Comparison of ENCODE assay signal across 10 cellular contexts in genomic region chr15:96585634-96586386, GRCh38.
DNase-seq lines count a peak whose midpoint lies in the region; TF ChIP-seq lines count a peak whose summit lies in the region.
"Had no signal": no experiment of that assay in that cellular context is flagged by ENCODE, and none has a peak within 500 bp of the region (broad histone marks: within the 10 kb centered on the region; RNA-seq: fewer than 3 reads in every experiment).

No MANE protein-coding gene starts in this region.

- POLR2A ChIA-PET in A673 (lab: Charles Lee; ENCODE audit: low non-redundant PET) = no interaction called here
- POLR2A ChIA-PET in HEK293 (lab: Yijun Ruan, JAX) = interaction anchor here (1.4 kb wide), 1 partner anchor 249 kb away, joined by 7 read pairs; no protein-coding TSS in a partner anchor

- no peaks in the 10 kb centered on the region for H3K9me3 ChIP-seq in A673 (ENCODE audit: low read depth, low read length, poor library complexity, severe bottlenecking)
- H3K9me3 ChIP-seq in HEK293 (ENCODE audit: control insufficient read depth, insufficient read depth, low read depth, low read length) = no peaks in the 10 kb centered on the region
- H3K9me3 ChIP-seq: thoracic aorta had no signal

- DNase-seq in A673 (ENCODE audit: low spot score) = peak; percentile 70
- peak; percentile 6 for DNase-seq in RPMI7951 (ENCODE audit: low read depth)
- peak; percentile 12 for DNase-seq in fibroblast of the conjunctiva (ENCODE audit: low read depth)
- DNase-seq in COLO668 (lab: John Stamatoyannopoulos, UW; ENCODE audit: unreplicated experiment) = no peak
- DNase-seq in caudate nucleus (lab: John Stamatoyannopoulos, UW) = no peak
- DNase-seq in T-helper 2 cell = no peak
- no peak for DNase-seq in NCI-H2029 (lab: John Stamatoyannopoulos, UW)
- DNase-seq: NCI-H1417 treated with DMSO at 0.1 percent for 48 hours had no signal

- CTCF ChIA-PET in A673 (lab: Charles Lee) (interaction anchor here (0.6 to 1.2 kb wide), 7 partner anchors 22 to 663 kb away, joined by 3 to 7 read pairs (median 5); no protein-coding TSS in a partner anchor), HEK293 (lab: Yijun Ruan, JAX) (interaction anchor here (0.6 to 3.8 kb wide), 32 partner anchors 10 to 1929 kb away, joined by 3 to 22 read pairs (median 4); no protein-coding TSS in a partner anchor)

- H3K27ac ChIP-seq in A673 (ENCODE audit: low read depth, low read length, poor library complexity, severe bottlenecking) (no peak overlapping the region), HEK293 (ENCODE audit: extremely low read depth, low read depth, low read length) (no peak overlapping the region), caudate nucleus (ENCODE audit: low read depth, low read length) (no peak overlapping the region)
- H3K27ac ChIP-seq: thoracic aorta had no signal

- H3K27me3 ChIP-seq in A673 (replicated peaks; ENCODE audit: insufficient read depth, low read depth, low read length, poor library complexity) = no peaks in the 10 kb centered on the region

- no TSS peak for BruUV-seq in A673 (replicated peaks; lab: Mats Ljungman, UMichigan)

- H3K36me3 ChIP-seq in A673 (ENCODE audit: insufficient read depth, low read length, poor library complexity, severe bottlenecking) (no peaks in the 10 kb centered on the region), HEK293 (ENCODE audit: control insufficient read depth in 2 of 2, insufficient read depth in 1 of 2, low read length in 2 of 2) (no peaks in the 10 kb centered on the region)
- H3K36me3 ChIP-seq: thoracic aorta had no signal

- TF ChIP-seq CTCF in A673 (conservative IDR thresholded peaks at IDR 0.05; ENCODE audit: low read depth, low read length) (peak; percentile 72), HEK293 (tag by site-specific recombination; IDR thresholded peaks at IDR 0.05) (no peak)

- H3K4me3 ChIP-seq in A673 (ENCODE audit: low read depth, low read length, poor library complexity, severe bottlenecking) (no peak overlapping the region), HEK293 (ENCODE audit: low read depth, low read length) (no peak overlapping the region)
- H3K4me3 ChIP-seq: thoracic aorta had no signal

- intact Hi-C loops in A673 (cut with micrococcal nuclease; ENCODE audit: unreplicated experiment) = loop anchor here (2.0 to 5.0 kb wide), 2 partner anchors 229 to 651 kb away; no protein-coding TSS in a partner anchor

- H3K4me1 ChIP-seq in A673 (ENCODE audit: insufficient read depth, low read length, poor library complexity, severe bottlenecking) = peaks cover 35% of the 10 kb centered on the region
- H3K4me1 ChIP-seq in HEK293 (ENCODE audit: control insufficient read depth, insufficient read depth, low read length) = no peaks in the 10 kb centered on the region

TF ChIP-seq in HEK293, 187 proteins besides CTCF, POLR2A, EP300 and RAD21:
- TF ChIP-seq ZNF146 (tag by site-specific recombination; IDR thresholded peaks at IDR 0.05) = no peak
- TF ChIP-seq ZNF157 (tag by site-specific recombination; IDR thresholded peaks at IDR 0.05) = peak; percentile 39; the same call in 1 of the 2 replicates
- TF ChIP-seq ZNF843 (tag by site-specific recombination; IDR thresholded peaks at IDR 0.05) = no peak
- TF ChIP-seq ZNF654 (tag by site-specific recombination; IDR thresholded peaks at IDR 0.05; ENCODE audit: low read depth) = peak; percentile 40
- TF ChIP-seq ZNF660 (tag by site-specific recombination; IDR thresholded peaks at IDR 0.05) = no peak
- TF ChIP-seq GLI2 (tag by site-specific recombination; IDR thresholded peaks at IDR 0.05; ENCODE audit: borderline replicate concordance, low read depth) = no peak
- TF ChIP-seq ZNF426 (tag by site-specific recombination; IDR thresholded peaks at IDR 0.05) = no peak
- TF ChIP-seq ZNF18 (tag by site-specific recombination; IDR thresholded peaks at IDR 0.05) = no peak
- TF ChIP-seq PATZ1 (tag by site-specific recombination; IDR thresholded peaks at IDR 0.05) = peak; percentile 61
- TF ChIP-seq ZNF433 (tag by site-specific recombination; IDR thresholded peaks at IDR 0.05; ENCODE audit: low read depth) = no peak
TF ChIP-seq in HEK293: peak in this region for 3.

Comparison
In these comparisons a context has a peak if more than half of its experiments do, and no peak if none do; other contexts are left out.
1. DNase-seq: peak in A673 (single experiment), RPMI7951 (single experiment) and fibroblast of the conjunctiva (single experiment); none in COLO668 (single experiment), caudate nucleus (0 of 61), T-helper 2 cell (0 of 5) and NCI-H2029 (single experiment).